In genomic region chr10:123583639-123584418, GRCh38 we compare ENCODE assay signal across 8 cellular contexts.
A peak's percentile ranks its signal among the peaks of the same experiment; 100 is the strongest.
DNase-seq lines count a peak whose midpoint lies in the region; ATAC-seq and TF ChIP-seq lines count a peak whose summit lies in the region.

No MANE protein-coding gene starts in this region.

- H4K5ac ChIP-seq in H9 (ENCODE audit: insufficient read length, low read depth, low read length) = no peak overlapping the region

- no peak overlapping the region for H2BK15ac ChIP-seq in H9 (ENCODE audit: low read depth, low read length)

- peak overlapping the region; percentile 41 for H2AFZ ChIP-seq in H9 (ENCODE audit: low read length)

- H3K27ac ChIP-seq in H9 (ENCODE audit: insufficient read length, low read depth, low read length) (no peak overlapping the region), caudate nucleus (ENCODE audit: low read depth, low read length) (no peak overlapping the region)

- H2BK5ac ChIP-seq in H9 (ENCODE audit: insufficient read length, low read length) = no peak overlapping the region

- H3K27me3 Mint-ChIP-seq in H9 (ENCODE audit: low read depth) = peaks cover 37% of the 10 kb centered on the region

- peak; percentile 94 for TF ChIP-seq CTCF in H9 (conservative IDR thresholded peaks at IDR 0.05)
- TF ChIP-seq CTCF in kidney epithelial cell (IDR thresholded peaks at IDR 0.05; ENCODE audit: insufficient read depth, low read length, poor library complexity, severe bottlenecking) = peak; percentile 84

- H2BK120ac ChIP-seq in H9 (ENCODE audit: low read depth, low read length, poor library complexity, severe bottlenecking) = no peak overlapping the region

- H3K79me1 ChIP-seq in H9 (ENCODE audit: insufficient read depth, low read depth, low read length, poor library complexity, severe bottlenecking) = no peaks in the 10 kb centered on the region

- no peak overlapping the region for H2BK12ac ChIP-seq in H9 (ENCODE audit: insufficient read length, low read depth, low read length)

- no peak overlapping the region for H3T11ph ChIP-seq in H9 (ENCODE audit: low read length)

- H3K9ac ChIP-seq in H9 (ENCODE audit: extremely low read depth, insufficient read length, low read length) = no peak overlapping the region

- no peaks in the 10 kb centered on the region for H3K27me3 ChIP-seq in H9 (ENCODE audit: insufficient read depth, low read length)
- peaks cover 21% of the 10 kb centered on the region for H3K27me3 ChIP-seq in kidney epithelial cell (ENCODE audit: control insufficient read depth, insufficient read depth, low read length)

- H3K4me1 ChIP-seq in H9 (ENCODE audit: insufficient read depth, low read length) = no peaks in the 10 kb centered on the region; the same call in 1 of the 2 replicates

- H3K9me3 ChIP-seq in H9 (ENCODE audit: control insufficient read depth, low read depth, low read length) = no peaks in the 10 kb centered on the region

- no peak overlapping the region for H3K4me3 ChIP-seq in kidney epithelial cell (ENCODE audit: low read depth, low read length)

- 0 out of 5 replicates have a peak, but pooled peaks cover 0 to 2% of the 10 kb centered on the region in 2 experiments for H3K9me3 Mint-ChIP-seq in H9

- DNase-seq in COLO668 (lab: John Stamatoyannopoulos, UW; ENCODE audit: unreplicated experiment) (peak; percentile 29), H9 (peak; percentile 88), NOMO-1 treated with DMSO at 0.1 percent for 48 hours (lab: John Stamatoyannopoulos, UW; ENCODE audit: unreplicated experiment) (peak; percentile 16), caudate nucleus (lab: John Stamatoyannopoulos, UW) (peak in 52 of 61 donors; percentile 5 to 74 (median 34)), kidney epithelial cell (ENCODE audit: low read depth) (no peak)
- peak; percentile 27 to 64 for DNase-seq in stimulated activated CD4-positive, alpha-beta T cell treated with anti-CD3 and anti-CD28 coated beads, Interleukin-2, amount 100 ng/mL, for 24 hours

- H3K4ac ChIP-seq in H9 (ENCODE audit: low read depth, low read length) = no peak overlapping the region

- no peak overlapping the region for H3K14ac ChIP-seq in H9 (ENCODE audit: insufficient read depth, low read length)

- H3K18ac ChIP-seq in H9 (ENCODE audit: insufficient read length, low read depth, low read length) = no peak overlapping the region

- H3K79me2 ChIP-seq in H9 (ENCODE audit: insufficient read depth, low read length) = no peaks in the 10 kb centered on the region

- no peak for ATAC-seq in GM18517 (IDR thresholded peaks at IDR 0.05; ENCODE audit: unreplicated experiment)
- ATAC-seq in HG03521 (IDR thresholded peaks at IDR 0.05; ENCODE audit: unreplicated experiment) = no peak

- H3K4me2 ChIP-seq in H9 (ENCODE audit: insufficient read depth, insufficient read length, low read length) = no peak overlapping the region

- no peak overlapping the region for H4K91ac ChIP-seq in H9 (ENCODE audit: insufficient read length, low read depth, low read length)

- no peak overlapping the region for H2AK5ac ChIP-seq in H9 (ENCODE audit: insufficient read length, low read length)

- no peak overlapping the region for H4K8ac ChIP-seq in H9 (replicated peaks; ENCODE audit: insufficient read length, low read depth, low read length)

- H2BK20ac ChIP-seq in H9 (ENCODE audit: low read depth, low read length, poor library complexity, severe bottlenecking) = no peak overlapping the region

- H3K56ac ChIP-seq in H9 (ENCODE audit: insufficient read length, low read depth, low read length) = no peak overlapping the region

- WGBS in H9 (ENCODE audit: extremely low coverage, insufficient read length, low lambda C conversion rate) = no CpG with 5 or more reads among the region's 24 CpGs

- H4K20me1 ChIP-seq in H9 (ENCODE audit: control insufficient read depth, insufficient read depth, insufficient read length) = no peaks in the 10 kb centered on the region

- H3K27ac Mint-ChIP-seq in H9 = no peak overlapping the region

- no peak overlapping the region for H3K23ac ChIP-seq in H9 (ENCODE audit: insufficient read length, low read depth, low read length)

- H3K36me3 Mint-ChIP-seq in H9 (ENCODE audit: insufficient read depth in 1 of 3, low read depth in 3 of 3) = no peaks in the 10 kb centered on the region; a peak in 1 of 7 replicates

- H3K4me1 Mint-ChIP-seq in H9 = peaks cover 28 to 29% of the 10 kb centered on the region in 2 experiments

- no peak overlapping the region for H3K4me3 Mint-ChIP-seq in H9

- no peaks in the 10 kb centered on the region for H3K36me3 ChIP-seq in kidney epithelial cell (ENCODE audit: control insufficient read depth, insufficient read depth, low read length)

- H3K23me2 ChIP-seq in H9 (ENCODE audit: insufficient read length, low read depth, low read length, poor library complexity, severe bottlenecking) = no peaks in the 10 kb centered on the region
